ENCODE assay signal across 8 cellular contexts in genomic region chr11:117843666-117844484, GRCh38. TPM values are rescaled to one million over a fixed set of nuclear protein-coding genes. Genes with fewer than 3 reads are reported as not detected.
DNase-seq lines count a peak whose midpoint lies in the region; ATAC-seq lines count a peak whose summit lies in the region.

No MANE protein-coding gene starts in this region.

- intact Hi-C loops in left ventricle myocardium superior (cut with micrococcal nuclease) = loop anchor here (5.0 kb wide), 1 partner anchor 103 kb away; no protein-coding TSS in a partner anchor
- intact Hi-C loops in sciatic nerve (cut with DNase I) = loop anchor here (2.0 to 10.0 kb wide), 2 partner anchors 61 to 105 kb away; no protein-coding TSS in a partner anchor

- DNase-seq in GDM1 (lab: John Stamatoyannopoulos, UW) (peak; percentile 40), M059J (ENCODE audit: low read depth) (peak; percentile 36), T-helper 9 cell (peak; percentile 84), amniotic stem cell (lab: John Stamatoyannopoulos, UW) (peak; percentile 28), left ventricle myocardium superior (peak; percentile 90), sciatic nerve (ENCODE audit: low spot score) (peak; percentile 92), cortex of kidney (lab: John Stamatoyannopoulos, UW) (no peak)

- ATAC-seq in left ventricle myocardium superior = peak; percentile 79
- peak; percentile 80 for ATAC-seq in sciatic nerve
- ATAC-seq in HG02571 (IDR thresholded peaks at IDR 0.05; ENCODE audit: unreplicated experiment) = no peak

RNA-seq across cellular contexts. Expression of gene FXYD2, which starts 19.3 kb away (rescaled TPM):
- not detected in 2 replicates for total RNA-seq in M059J (2014; rRNA removed; shearing (Covaris generic))
- 1.4 TPM for total RNA-seq in left ventricle myocardium superior
- total RNA-seq in sciatic nerve = 6.6 TPM

RNA-seq across cellular contexts. Expression of gene FXYD6, which starts 32.6 kb away (rescaled TPM):
- 0.12 and 0.86 TPM in 2 replicates for total RNA-seq in M059J (2014; rRNA removed; shearing (Covaris generic))
- total RNA-seq in left ventricle myocardium superior (35.4 TPM), sciatic nerve (141 TPM)

RNA-seq across cellular contexts. Expression of gene DSCAML1, which starts 46.9 kb away (rescaled TPM):
- total RNA-seq in M059J (2014; rRNA removed; shearing (Covaris generic)) = not detected in 2 replicates
- total RNA-seq in left ventricle myocardium superior (1.2 TPM), sciatic nerve (4.2 TPM)

Comparison
In these comparisons a context has a peak if more than half of its experiments do, and no peak if none do; other contexts are left out.
1. RNA of gene FXYD6, which starts 32.6 kb away (total RNA-seq): 141 TPM in sciatic nerve (single experiment) and 35.4 TPM in left ventricle myocardium superior (single experiment); 0.12 to 0.86 TPM in M059J; every median in the first group is over 10 times any median in the second.